8 cellular contexts compared by ENCODE assay signal in the genomic region with DNA sequence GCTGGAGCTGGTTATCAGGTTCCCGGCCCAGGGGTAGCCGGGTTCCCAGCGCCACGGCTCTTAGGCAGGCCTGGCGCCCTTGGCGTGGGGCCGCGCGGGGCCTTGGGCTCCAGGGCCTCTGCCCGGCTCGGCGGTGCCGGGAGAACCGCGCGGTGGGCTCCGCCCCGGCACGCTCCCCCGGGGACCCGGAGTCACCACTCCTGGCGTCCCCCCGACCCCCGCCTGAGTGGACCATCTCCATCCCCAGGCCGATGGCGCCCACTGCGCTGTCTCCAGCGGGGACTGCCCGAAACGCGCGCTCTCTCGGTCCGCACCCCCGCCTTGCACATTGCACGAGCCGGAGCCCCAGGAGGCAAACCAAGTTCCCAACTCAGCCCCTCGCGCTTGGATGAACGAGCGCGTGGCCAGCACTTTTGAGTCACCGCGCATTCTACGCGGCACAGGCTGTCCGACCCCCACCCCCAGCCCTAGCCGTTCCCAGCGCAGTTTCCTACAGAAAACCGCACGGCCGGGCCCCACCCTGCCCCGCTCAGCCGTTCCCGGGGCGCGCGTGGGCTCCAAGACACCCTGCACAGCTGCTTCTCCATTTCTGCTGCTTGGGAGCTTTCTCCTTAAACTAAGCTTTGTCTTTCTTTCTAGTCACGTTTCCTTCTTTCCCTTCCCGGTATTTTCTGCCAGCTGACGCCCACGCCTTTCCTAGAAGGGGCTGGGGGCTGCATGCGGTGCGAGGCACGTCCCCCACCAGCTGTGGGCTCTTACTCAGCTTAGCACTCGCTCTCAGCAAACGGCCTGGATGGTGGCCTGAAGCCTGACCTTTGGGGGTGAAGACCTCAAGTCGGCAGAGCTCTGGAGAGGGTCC. TPM values are rescaled to one million over a fixed set of nuclear protein-coding genes. Genes with fewer than 3 reads are reported as not detected.
DNase-seq lines count a peak whose midpoint lies in the region; TF ChIP-seq lines count a peak whose summit lies in the region.

No MANE protein-coding gene starts in this region.

- peaks cover 5% of the 10 kb centered on the region for H3K4me1 Mint-ChIP-seq in glutamatergic neuron (ENCODE audit: low read depth, unreplicated experiment)

- H3K4me3 ChIP-seq in GM12875 (ENCODE audit: low read depth, low read length): peak overlapping the region; percentile 85
- H3K4me3 ChIP-seq in HAP-1: peak overlapping the region; percentile 84
- H3K4me3 ChIP-seq in NB4 (ENCODE audit: low read depth, low read length): peak overlapping the region; percentile 49
- H3K4me3 ChIP-seq in trophoblast cell (ENCODE audit: low read depth, low read length): peak overlapping the region; percentile 71

- peaks cover 13% of the 10 kb centered on the region for H3K79me1 ChIP-seq in trophoblast cell (ENCODE audit: low read length)

- in situ Hi-C loops in HAP-1 (cut with MboI; ENCODE audit: low sequenced_read_pairs): no loop called here

- H3K9me3 Mint-ChIP-seq in glutamatergic neuron (ENCODE audit: unreplicated experiment): peaks cover 7% of the 10 kb centered on the region

- TF ChIP-seq CTCF in GM12875 (IDR thresholded peaks at IDR 0.05; ENCODE audit: borderline replicate concordance, insufficient read depth, low read depth, low read length) (no peak), NB4 (IDR thresholded peaks at IDR 0.05; ENCODE audit: low read depth, low read length) (no peak), glutamatergic neuron (IDR thresholded peaks at IDR 0.05; ENCODE audit: partially characterized antibody, unreplicated experiment) (no peak)

- peak overlapping the region; percentile 92 for H3K4me3 Mint-ChIP-seq in glutamatergic neuron (ENCODE audit: unreplicated experiment)

- H4K8ac ChIP-seq in trophoblast cell (ENCODE audit: low read depth, low read length): peak overlapping the region; percentile 80

- peak overlapping the region; percentile 98 for H4K91ac ChIP-seq in trophoblast cell (ENCODE audit: low read depth, low read length)

- peak overlapping the region; percentile 97 for H2AFZ ChIP-seq in trophoblast cell (ENCODE audit: insufficient read depth, low read length, poor library complexity)

- peak overlapping the region; percentile 75 for H3K27ac ChIP-seq in trophoblast cell (ENCODE audit: low read depth, low read length)

- TF ChIP-seq POLR2A in NB4 (IDR thresholded peaks at IDR 0.05; ENCODE audit: extremely low read depth, insufficient read length): peak; percentile 67

- H3K4me2 ChIP-seq in trophoblast cell (ENCODE audit: low read length): peak overlapping the region; percentile 99

- DNase-seq in HAP-1 (ENCODE audit: low spot score in 2 of 2) (peak in 1 of 2 experiments; percentile 61), NB4 (ENCODE audit: low read depth) (peak; percentile 85), glutamatergic neuron (peak; percentile 68), trophoblast cell (peak in 1 of 2 donors; percentile 29), NCI-H128 (lab: John Stamatoyannopoulos, UW; ENCODE audit: unreplicated experiment) (no peak), COLO668 (lab: John Stamatoyannopoulos, UW; ENCODE audit: unreplicated experiment) (no peak)
- peak; percentile 70 to 71 for DNase-seq in activated T-cell treated with anti-CD3 and anti-CD28 coated beads, Interleukin-2, amount 50 U/mL, for 48 hours

- peak overlapping the region; percentile 82 for H3K9ac ChIP-seq in trophoblast cell (ENCODE audit: low read length)

- H2BK120ac ChIP-seq in trophoblast cell (ENCODE audit: insufficient read depth, low read length, poor library complexity): peak overlapping the region; percentile 95

- H3K23ac ChIP-seq in trophoblast cell (ENCODE audit: low read length): peak overlapping the region; percentile 37

- H3K36me3 ChIP-seq in HAP-1 (replicated peaks): peaks cover 10% of the 10 kb centered on the region; the same call in 1 of the 2 replicates
- H3K36me3 ChIP-seq in trophoblast cell (ENCODE audit: control insufficient read depth in 1 of 2, insufficient read depth in 2 of 2, low read length in 2 of 2): peaks cover 4 to 7% of the 10 kb centered on the region in 2 experiments

- peak overlapping the region; percentile 70 for H2BK5ac ChIP-seq in trophoblast cell (ENCODE audit: low read depth, low read length, poor library complexity)

- peak overlapping the region; percentile 83 for H3K14ac ChIP-seq in trophoblast cell (ENCODE audit: low read length)

- H4K12ac ChIP-seq in trophoblast cell (ENCODE audit: low read depth, low read length): peak overlapping the region; percentile 95

- peak overlapping the region; percentile 75 for H3K18ac ChIP-seq in trophoblast cell (ENCODE audit: low read length)

- no CpG with 5 or more reads among the region's 68 CpGs for WGBS in trophoblast cell (ENCODE audit: extremely low coverage, insufficient coverage, insufficient read length)

- H3K9me3 ChIP-seq in HAP-1 (no peaks in the 10 kb centered on the region), trophoblast cell (ENCODE audit: insufficient read depth, low read depth, low read length) (no peaks in the 10 kb centered on the region)

- H2BK12ac ChIP-seq in trophoblast cell (ENCODE audit: low read length): no peak overlapping the region

- H3K4me1 ChIP-seq in HAP-1 (peaks cover 8% of the 10 kb centered on the region), trophoblast cell (ENCODE audit: control insufficient read depth in 1 of 2, insufficient read depth in 2 of 2, low read length in 2 of 2) (peaks cover 5 to 11% of the 10 kb centered on the region in 2 experiments)

- peaks cover 12% of the 10 kb centered on the region for H3K79me2 ChIP-seq in trophoblast cell (ENCODE audit: control insufficient read depth, insufficient read depth, low read length, poor library complexity)

- H3K27ac Mint-ChIP-seq in glutamatergic neuron (ENCODE audit: unreplicated experiment): peak overlapping the region; percentile 99

- H2AK5ac ChIP-seq in trophoblast cell (ENCODE audit: low read length): peak overlapping the region; percentile 96

- H3K27me3 Mint-ChIP-seq in glutamatergic neuron (ENCODE audit: unreplicated experiment): no peaks in the 10 kb centered on the region

- peak overlapping the region; percentile 50 for H3K4ac ChIP-seq in trophoblast cell (ENCODE audit: low read depth, low read length)

- H3K27me3 ChIP-seq in HAP-1 (ENCODE audit: low read depth): no peaks in the 10 kb centered on the region
- no peaks in the 10 kb centered on the region for H3K27me3 ChIP-seq in trophoblast cell (ENCODE audit: insufficient read depth, low read length)

- H3K36me3 Mint-ChIP-seq in glutamatergic neuron (ENCODE audit: unreplicated experiment): no peaks in the 10 kb centered on the region

RNA-seq across cellular contexts. Expression of a gene that starts 0.7 kb away (rescaled TPM):
- total RNA-seq in glutamatergic neuron (ENCODE audit: unreplicated experiment): 56.1 TPM
- 52.9 and 53.1 TPM in 2 replicates for polyA plus RNA-seq in trophoblast cell (2013)

RNA-seq across cellular contexts. Expression of a gene that starts 14.4 kb away (rescaled TPM):
- 228 TPM for total RNA-seq in glutamatergic neuron (ENCODE audit: unreplicated experiment)
- polyA plus RNA-seq in trophoblast cell (2013): 56.6 and 65.3 TPM in 2 replicates

Comparison
In these comparisons a context has a peak if more than half of its experiments do, and no peak if none do; other contexts are left out.
1. DNase-seq: peak in NB4 (single experiment), activated T-cell treated with anti-CD3 and anti-CD28 coated beads, Interleukin-2, amount 50 U/mL, for 48 hours (2 of 2) and glutamatergic neuron (single experiment); none in NCI-H128 (single experiment) and COLO668 (single experiment).
2. Peak in every context shown above with its lines, with median percentiles within 50 percentile points of each other: H3K4me3 ChIP-seq.